ENCODE assay signal across 1 cellular context in the genomic region with DNA sequence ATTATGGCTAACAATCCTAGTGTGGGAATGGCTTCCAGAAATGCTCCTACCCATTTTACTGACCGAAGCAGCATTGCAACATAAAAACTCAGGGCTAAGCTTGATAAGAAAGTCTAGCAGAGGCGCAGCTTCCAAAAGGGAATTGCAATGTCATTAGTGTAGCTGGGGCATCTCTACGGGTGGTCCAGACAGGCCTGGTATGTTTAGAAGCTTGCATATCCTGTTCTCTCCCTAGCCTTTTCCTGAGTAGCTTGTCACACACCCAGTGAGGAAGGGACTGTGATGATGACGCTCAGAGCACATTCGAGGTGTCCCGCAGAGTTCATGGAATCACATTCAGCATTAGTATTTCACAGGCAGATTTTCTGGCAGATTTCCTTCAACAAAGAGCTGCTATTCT.
TF ChIP-seq lines count a peak whose summit lies in the region.

No MANE protein-coding gene starts in this region.

TF ChIP-seq in WTC11, 78 proteins besides CTCF, POLR2A, EP300 and RAD21 (continued from another document):
- TF ChIP-seq, protein P1, sequence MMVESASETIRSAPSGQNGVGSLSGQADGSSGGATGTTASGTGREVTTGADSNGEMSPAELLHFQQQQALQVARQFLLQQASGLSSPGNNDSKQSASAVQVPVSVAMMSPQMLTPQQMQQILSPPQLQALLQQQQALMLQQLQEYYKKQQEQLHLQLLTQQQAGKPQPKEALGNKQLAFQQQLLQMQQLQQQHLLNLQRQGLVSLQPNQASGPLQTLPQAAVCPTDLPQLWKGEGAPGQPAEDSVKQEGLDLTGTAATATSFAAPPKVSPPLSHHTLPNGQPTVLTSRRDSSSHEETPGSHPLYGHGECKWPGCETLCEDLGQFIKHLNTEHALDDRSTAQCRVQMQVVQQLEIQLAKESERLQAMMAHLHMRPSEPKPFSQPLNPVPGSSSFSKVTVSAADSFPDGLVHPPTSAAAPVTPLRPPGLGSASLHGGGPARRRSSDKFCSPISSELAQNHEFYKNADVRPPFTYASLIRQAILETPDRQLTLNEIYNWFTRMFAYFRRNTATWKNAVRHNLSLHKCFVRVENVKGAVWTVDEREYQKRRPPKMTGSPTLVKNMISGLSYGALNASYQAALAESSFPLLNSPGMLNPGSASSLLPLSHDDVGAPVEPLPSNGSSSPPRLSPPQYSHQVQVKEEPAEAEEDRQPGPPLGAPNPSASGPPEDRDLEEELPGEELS (CRISPR knock-in tag; IDR thresholded peaks at IDR 0.05), result no peak
- TF ChIP-seq ZNF671 (CRISPR knock-in tag; IDR thresholded peaks at IDR 0.05) (no peak), GABPB1 (CRISPR knock-in tag; IDR thresholded peaks at IDR 0.05) (no peak), SMAD4 (CRISPR knock-in tag; IDR thresholded peaks at IDR 0.05) (no peak), CREB1 (CRISPR knock-in tag; IDR thresholded peaks at IDR 0.05) (no peak), NFE2L1 (CRISPR knock-in tag; IDR thresholded peaks at IDR 0.05) (peak; percentile 90)
- TF ChIP-seq, protein P2, sequence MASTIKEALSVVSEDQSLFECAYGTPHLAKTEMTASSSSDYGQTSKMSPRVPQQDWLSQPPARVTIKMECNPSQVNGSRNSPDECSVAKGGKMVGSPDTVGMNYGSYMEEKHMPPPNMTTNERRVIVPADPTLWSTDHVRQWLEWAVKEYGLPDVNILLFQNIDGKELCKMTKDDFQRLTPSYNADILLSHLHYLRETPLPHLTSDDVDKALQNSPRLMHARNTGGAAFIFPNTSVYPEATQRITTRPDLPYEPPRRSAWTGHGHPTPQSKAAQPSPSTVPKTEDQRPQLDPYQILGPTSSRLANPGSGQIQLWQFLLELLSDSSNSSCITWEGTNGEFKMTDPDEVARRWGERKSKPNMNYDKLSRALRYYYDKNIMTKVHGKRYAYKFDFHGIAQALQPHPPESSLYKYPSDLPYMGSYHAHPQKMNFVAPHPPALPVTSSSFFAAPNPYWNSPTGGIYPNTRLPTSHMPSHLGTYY (CRISPR knock-in tag; IDR thresholded peaks at IDR 0.05), result no peak
